1 cellular context compared by ENCODE assay signal in the genomic region with DNA sequence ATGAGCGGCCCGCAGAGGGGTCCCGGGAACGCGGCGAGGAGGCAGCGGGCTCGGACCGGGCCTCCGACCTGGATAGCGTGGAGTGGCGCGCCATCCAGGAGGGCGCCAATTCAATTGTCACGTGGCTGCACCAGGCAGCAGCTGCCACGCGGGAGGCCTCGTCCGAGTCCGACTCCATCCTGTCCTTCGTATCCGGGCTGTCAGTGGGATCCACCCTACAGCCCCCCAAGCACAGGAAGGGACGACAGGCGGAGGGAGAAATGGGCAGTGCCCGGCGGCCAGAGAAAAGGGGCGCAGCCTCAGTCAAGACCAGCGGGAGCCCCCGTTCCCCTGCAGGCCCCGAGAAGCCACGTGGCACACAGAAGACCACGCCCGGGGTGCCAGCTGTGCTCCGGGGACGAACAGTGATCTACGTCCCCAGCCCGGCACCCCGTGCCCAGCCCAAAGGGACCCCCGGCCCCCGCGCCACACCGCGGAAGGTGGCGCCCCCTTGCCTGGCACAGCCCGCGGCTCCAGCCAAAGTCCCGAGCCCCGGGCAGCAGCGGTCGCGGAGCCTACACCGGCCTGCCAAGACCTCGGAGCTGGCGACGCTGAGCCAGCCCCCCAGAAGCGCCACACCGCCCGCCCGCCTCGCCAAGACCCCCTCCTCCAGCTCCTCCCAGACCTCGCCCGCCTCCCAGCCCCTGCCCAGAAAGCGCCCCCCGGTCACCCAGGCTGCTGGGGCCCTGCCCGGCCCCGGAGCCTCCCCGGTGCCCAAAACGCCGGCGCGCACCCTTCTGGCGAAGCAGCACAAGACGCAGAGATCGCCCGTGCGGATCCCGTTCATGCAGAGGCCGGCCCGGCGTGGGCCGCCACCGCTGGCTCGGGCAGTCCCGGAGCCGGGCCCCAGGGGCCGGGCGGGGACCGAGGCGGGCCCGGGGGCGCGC.
TF ChIP-seq lines count a peak whose summit lies in the region.

No MANE protein-coding gene starts in this region.

TF ChIP-seq in SK-N-SH, 30 proteins besides CTCF, POLR2A, EP300 and RAD21 (continued from another document):
- TF ChIP-seq, protein P1, sequence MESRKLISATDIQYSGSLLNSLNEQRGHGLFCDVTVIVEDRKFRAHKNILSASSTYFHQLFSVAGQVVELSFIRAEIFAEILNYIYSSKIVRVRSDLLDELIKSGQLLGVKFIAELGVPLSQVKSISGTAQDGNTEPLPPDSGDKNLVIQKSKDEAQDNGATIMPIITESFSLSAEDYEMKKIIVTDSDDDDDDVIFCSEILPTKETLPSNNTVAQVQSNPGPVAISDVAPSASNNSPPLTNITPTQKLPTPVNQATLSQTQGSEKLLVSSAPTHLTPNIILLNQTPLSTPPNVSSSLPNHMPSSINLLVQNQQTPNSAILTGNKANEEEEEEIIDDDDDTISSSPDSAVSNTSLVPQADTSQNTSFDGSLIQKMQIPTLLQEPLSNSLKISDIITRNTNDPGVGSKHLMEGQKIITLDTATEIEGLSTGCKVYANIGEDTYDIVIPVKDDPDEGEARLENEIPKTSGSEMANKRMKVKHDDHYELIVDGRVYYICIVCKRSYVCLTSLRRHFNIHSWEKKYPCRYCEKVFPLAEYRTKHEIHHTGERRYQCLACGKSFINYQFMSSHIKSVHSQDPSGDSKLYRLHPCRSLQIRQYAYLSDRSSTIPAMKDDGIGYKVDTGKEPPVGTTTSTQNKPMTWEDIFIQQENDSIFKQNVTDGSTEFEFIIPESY (IDR thresholded peaks at IDR 0.05; ENCODE audit: borderline replicate concordance, low read depth) = no peak
- no peak for TF ChIP-seq RXRA (IDR thresholded peaks at IDR 0.05; ENCODE audit: borderline replicate concordance, low read depth)
- no peak for TF ChIP-seq TEAD4 (IDR thresholded peaks at IDR 0.05; ENCODE audit: borderline replicate concordance, insufficient read depth)
- TF ChIP-seq GABPA (IDR thresholded peaks at IDR 0.05; ENCODE audit: low read depth) = no peak
- TF ChIP-seq NRF1 (IDR thresholded peaks at IDR 0.05; ENCODE audit: low read depth, low read length) = no peak
- TF ChIP-seq SIN3A (IDR thresholded peaks at IDR 0.05; ENCODE audit: borderline replicate concordance, low read depth, low read length) = no peak
- TF ChIP-seq, protein P2, sequence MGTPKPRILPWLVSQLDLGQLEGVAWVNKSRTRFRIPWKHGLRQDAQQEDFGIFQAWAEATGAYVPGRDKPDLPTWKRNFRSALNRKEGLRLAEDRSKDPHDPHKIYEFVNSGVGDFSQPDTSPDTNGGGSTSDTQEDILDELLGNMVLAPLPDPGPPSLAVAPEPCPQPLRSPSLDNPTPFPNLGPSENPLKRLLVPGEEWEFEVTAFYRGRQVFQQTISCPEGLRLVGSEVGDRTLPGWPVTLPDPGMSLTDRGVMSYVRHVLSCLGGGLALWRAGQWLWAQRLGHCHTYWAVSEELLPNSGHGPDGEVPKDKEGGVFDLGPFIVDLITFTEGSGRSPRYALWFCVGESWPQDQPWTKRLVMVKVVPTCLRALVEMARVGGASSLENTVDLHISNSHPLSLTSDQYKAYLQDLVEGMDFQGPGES (IDR thresholded peaks at IDR 0.05; ENCODE audit: low read depth, low read length) = no peak
- no peak for TF ChIP-seq FOXM1 (IDR thresholded peaks at IDR 0.05; ENCODE audit: low read depth)
- no peak for TF ChIP-seq SMC3 (IDR thresholded peaks at IDR 0.05; ENCODE audit: low read depth, low read length)
- TF ChIP-seq, protein P3, sequence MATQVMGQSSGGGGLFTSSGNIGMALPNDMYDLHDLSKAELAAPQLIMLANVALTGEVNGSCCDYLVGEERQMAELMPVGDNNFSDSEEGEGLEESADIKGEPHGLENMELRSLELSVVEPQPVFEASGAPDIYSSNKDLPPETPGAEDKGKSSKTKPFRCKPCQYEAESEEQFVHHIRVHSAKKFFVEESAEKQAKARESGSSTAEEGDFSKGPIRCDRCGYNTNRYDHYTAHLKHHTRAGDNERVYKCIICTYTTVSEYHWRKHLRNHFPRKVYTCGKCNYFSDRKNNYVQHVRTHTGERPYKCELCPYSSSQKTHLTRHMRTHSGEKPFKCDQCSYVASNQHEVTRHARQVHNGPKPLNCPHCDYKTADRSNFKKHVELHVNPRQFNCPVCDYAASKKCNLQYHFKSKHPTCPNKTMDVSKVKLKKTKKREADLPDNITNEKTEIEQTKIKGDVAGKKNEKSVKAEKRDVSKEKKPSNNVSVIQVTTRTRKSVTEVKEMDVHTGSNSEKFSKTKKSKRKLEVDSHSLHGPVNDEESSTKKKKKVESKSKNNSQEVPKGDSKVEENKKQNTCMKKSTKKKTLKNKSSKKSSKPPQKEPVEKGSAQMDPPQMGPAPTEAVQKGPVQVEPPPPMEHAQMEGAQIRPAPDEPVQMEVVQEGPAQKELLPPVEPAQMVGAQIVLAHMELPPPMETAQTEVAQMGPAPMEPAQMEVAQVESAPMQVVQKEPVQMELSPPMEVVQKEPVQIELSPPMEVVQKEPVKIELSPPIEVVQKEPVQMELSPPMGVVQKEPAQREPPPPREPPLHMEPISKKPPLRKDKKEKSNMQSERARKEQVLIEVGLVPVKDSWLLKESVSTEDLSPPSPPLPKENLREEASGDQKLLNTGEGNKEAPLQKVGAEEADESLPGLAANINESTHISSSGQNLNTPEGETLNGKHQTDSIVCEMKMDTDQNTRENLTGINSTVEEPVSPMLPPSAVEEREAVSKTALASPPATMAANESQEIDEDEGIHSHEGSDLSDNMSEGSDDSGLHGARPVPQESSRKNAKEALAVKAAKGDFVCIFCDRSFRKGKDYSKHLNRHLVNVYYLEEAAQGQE (IDR thresholded peaks at IDR 0.05; ENCODE audit: low read depth, low read length) = no peak
- TF ChIP-seq TAF1 (IDR thresholded peaks at IDR 0.05; ENCODE audit: borderline replicate concordance, low read depth, low read length) = no peak
- TF ChIP-seq CHD2 (IDR thresholded peaks at IDR 0.05; ENCODE audit: low read length, partially characterized antibody) = no peak
- TF ChIP-seq YY1 (IDR thresholded peaks at IDR 0.05; ENCODE audit: low read depth) = no peak
